ENCODE assay signal across 19 cellular contexts in genomic region chr9:136794281-136795026, GRCh38. TPM values are rescaled to one million over a fixed set of nuclear protein-coding genes. Genes with fewer than 3 reads are reported as not detected.
DNase-seq lines count a peak whose midpoint lies in the region; ATAC-seq and TF ChIP-seq lines count a peak whose summit lies in the region.
"Had no signal": no experiment of that assay in that cellular context is flagged by ENCODE, and none has a peak within 500 bp of the region (broad histone marks: within the 10 kb centered on the region; RNA-seq: fewer than 3 reads in every experiment).

No MANE protein-coding gene starts in this region.

- H3K18ac ChIP-seq in IMR-90 (ENCODE audit: low read depth, low read length): no peak overlapping the region

- H2AK5ac ChIP-seq in IMR-90 (ENCODE audit: low read depth, low read length): no peak overlapping the region

- 90% methylated on average over 3 of the region's 14 CpGs; no CpG with 5 or more reads in 1 of the 2 experiments for WGBS in IMR-90 (ENCODE audit: extremely low coverage in 2 of 2, insufficient read length in 1 of 2), 2 experiments

- peak overlapping the region; percentile 63 for H2AFZ ChIP-seq in IMR-90 (replicated peaks; ENCODE audit: low read length, poor library complexity)
- H2AFZ ChIP-seq: GM23248 had no signal

- H3K27me3 ChIP-seq in IMR-90 (ENCODE audit: control insufficient read depth, insufficient read depth, low read length) (peaks cover 14% of the 10 kb centered on the region), colonic mucosa (no peaks in the 10 kb centered on the region), neutrophil (peaks cover 35% of the 10 kb centered on the region)
- H3K27me3 ChIP-seq: body of pancreas had no signal

- H3K36me3 ChIP-seq in IMR-90 (ENCODE audit: control insufficient read depth, insufficient read depth, low read length) (peaks cover 8% of the 10 kb centered on the region; the same call in 1 of the 2 replicates), colonic mucosa (no peaks in the 10 kb centered on the region), neutrophil (no peaks in the 10 kb centered on the region)

- no peak overlapping the region for H2BK20ac ChIP-seq in IMR-90 (ENCODE audit: low read depth, low read length)

- in situ Hi-C loops in IMR-90 (cut with MboI; ENCODE audit: low sequenced_read_pairs): no loop called here

- H3K4me1 ChIP-seq in IMR-90 (ENCODE audit: control insufficient read depth, insufficient read depth, low read length): peaks cover 8% of the 10 kb centered on the region
- peaks cover 26% of the 10 kb centered on the region for H3K4me1 ChIP-seq in colonic mucosa
- peaks cover 46 to 64% of the 10 kb centered on the region in 2 experiments for H3K4me1 ChIP-seq in neutrophil (ENCODE audit: control insufficient read depth in 1 of 2, insufficient read depth in 1 of 2, low read depth in 1 of 2, low read length in 1 of 2)

- H3K14ac ChIP-seq in IMR-90 (replicated peaks; ENCODE audit: low read depth, low read length): no peak overlapping the region

- no peak overlapping the region for H3K4me2 ChIP-seq in IMR-90 (ENCODE audit: low read depth, low read length)

- no peak overlapping the region for H4K5ac ChIP-seq in IMR-90 (ENCODE audit: low read depth, low read length)

- intact Hi-C loops in IMR-90 (cut with micrococcal nuclease) (no loop called here), colonic mucosa (cut with DNase I) (loop anchor here (10.0 kb wide), 1 partner anchor 50 kb away; the partner anchor contains the start of genes AJM1 and PHPT1)

- CTCF ChIA-PET in IMR-90 (lab: Yijun Ruan, JAX): no interaction called here

- ATAC-seq in IMR-90 (ENCODE audit: low read depth): no peak
- ATAC-seq in GM18907 (IDR thresholded peaks at IDR 0.05; ENCODE audit: unreplicated experiment): no peak
- ATAC-seq in stimulated activated naive CD8-positive, alpha-beta T cell treated with anti-CD3 and anti-CD28 coated beads, Interleukin-15, Interleukin-2, amounts not matched to agents 100 U/mL and 50 U/mL, for 24 hours: no peak
- ATAC-seq: body of pancreas; stimulated activated naive CD8-positive, alpha-beta T cell treated with anti-CD3 and anti-CD28 coated beads, Interleukin-15, amount 100 ng/mL, for 72 hours had no signal

- no peak overlapping the region for H3K4me3 ChIP-seq in IMR-90 (ENCODE audit: insufficient read depth, low read depth, low read length)
- no peak overlapping the region for H3K4me3 ChIP-seq in colonic mucosa
- H3K4me3 ChIP-seq in neutrophil (ENCODE audit: low read depth in 1 of 2, low read length in 1 of 2): peak overlapping the region in 1 of 2 experiments; percentile 10
- H3K4me3 ChIP-seq: body of pancreas, GM23248 had no signal

- peaks cover 3 to 24% of the 10 kb centered on the region in 2 experiments; a peak in 3 of 4 replicates for H3K79me1 ChIP-seq in IMR-90 (ENCODE audit: low read depth in 1 of 2, low read length in 2 of 2)

- H3K9ac ChIP-seq in IMR-90 (ENCODE audit: low read depth, low read length) (no peak overlapping the region), colonic mucosa (ENCODE audit: low read depth in 2 of 2, low read length in 2 of 2) (peak overlapping the region in 1 of 2 donors; percentile 1)
- H3K9ac ChIP-seq: GM23248 had no signal

- peaks cover 14% of the 10 kb centered on the region for H4K20me1 ChIP-seq in IMR-90 (ENCODE audit: insufficient read depth, low read length)

- BruUV-seq in IMR-90 (replicated peaks; lab: Mats Ljungman, UMichigan): no TSS peak

- TF ChIP-seq POLR2A in IMR-90 (IDR thresholded peaks at IDR 0.05; ENCODE audit: low read depth, low read length): no peak

- H2BK15ac ChIP-seq in IMR-90 (ENCODE audit: low read depth, low read length): no peak overlapping the region

- no peak overlapping the region for H4K8ac ChIP-seq in IMR-90 (ENCODE audit: low read depth in 2 of 2, low read length in 2 of 2)

- H3K56ac ChIP-seq in IMR-90 (ENCODE audit: extremely low read depth, insufficient read depth, low read length): no peak overlapping the region

- H3K9me1 ChIP-seq in IMR-90 (ENCODE audit: insufficient read depth, low read length): no peaks in the 10 kb centered on the region

- no peak overlapping the region for H2BK120ac ChIP-seq in IMR-90 (ENCODE audit: low read depth, low read length)

- TF ChIP-seq CTCF in IMR-90 (conservative IDR thresholded peaks at IDR 0.05; ENCODE audit: low read depth, low read length) (no peak), colonic mucosa (IDR thresholded peaks at IDR 0.05) (no peak), neutrophil (IDR thresholded peaks at IDR 0.05) (no peak)

- no peak overlapping the region for H3K4ac ChIP-seq in IMR-90 (ENCODE audit: low read depth, low read length)

- no peak overlapping the region for H3K27ac ChIP-seq in IMR-90 (ENCODE audit: insufficient read depth, low read length)
- H3K27ac ChIP-seq in colonic mucosa: peak overlapping the region; percentile 90
- peak overlapping the region; percentile 61 for H3K27ac ChIP-seq in neutrophil
- H3K27ac ChIP-seq: body of pancreas, GM23248 had no signal

- DNase-seq in IMR-90 (no peak), colonic mucosa (no peak)
- DNase-seq in stimulated activated naive CD8-positive, alpha-beta T cell treated with anti-CD3 and anti-CD28 coated beads, Interleukin-15, Interleukin-2, amounts not matched to agents 100 U/mL and 50 U/mL, for 24 hours: no peak
- DNase-seq: activated CD4-positive, alpha-beta T cell treated with anti-CD3 and anti-CD28 coated beads for 4 hours; activated naive CD8-positive, alpha-beta T cell treated with anti-CD3 and anti-CD28 coated beads, Interleukin-2, amount 10 ng/mL, durations not matched to agents 7 days and 5 days; body of pancreas; CD8-positive, alpha-beta memory T cell; DMS79; GM23248; KBM-7; NCI-H69; SHP77; stimulated activated CD4-positive, alpha-beta T cell treated with anti-CD3 and anti-CD28 coated beads, Interleukin-4, amount 100 ng/mL, for 24 hours; stimulated activated naive CD8-positive, alpha-beta T cell treated with anti-CD3 and anti-CD28 coated beads, Interleukin-15, amount 100 ng/mL, for 72 hours; SW 1271 had no signal

- no peak for TF ChIP-seq RAD21 in IMR-90 (IDR thresholded peaks at IDR 0.05; ENCODE audit: low read length)

- POLR2A ChIA-PET in IMR-90 (lab: Charles Lee; ENCODE audit: unreplicated experiment): no interaction called here

- H2BK5ac ChIP-seq in IMR-90 (ENCODE audit: low read depth, low read length, poor library complexity, severe bottlenecking): no peak overlapping the region

- H4K91ac ChIP-seq in IMR-90 (ENCODE audit: insufficient read depth, low read depth, low read length): no peak overlapping the region

- H2AK9ac ChIP-seq in IMR-90 (replicated peaks; ENCODE audit: low read depth, low read length, poor library complexity): no peak overlapping the region

- no peak overlapping the region for H3K23ac ChIP-seq in IMR-90 (ENCODE audit: low read depth, low read length)

- H3K9me3 ChIP-seq in IMR-90 (ENCODE audit: control insufficient read depth, insufficient read depth, low read length): no peaks in the 10 kb centered on the region
- no peaks in the 10 kb centered on the region for H3K9me3 ChIP-seq in colonic mucosa
- no peaks in the 10 kb centered on the region for H3K9me3 ChIP-seq in neutrophil
- H3K9me3 ChIP-seq: body of pancreas had no signal

- dilution Hi-C loops in IMR-90 (cut with HindIII; ENCODE audit: low sequenced_read_pairs, unreplicated experiment): no loop called here

TF ChIP-seq in IMR-90, 13 proteins besides CTCF, POLR2A, EP300 and RAD21:
- TF ChIP-seq MAZ (IDR thresholded peaks at IDR 0.05; ENCODE audit: borderline replicate concordance, low read depth, low read length): no peak
- TF ChIP-seq MAFK (IDR thresholded peaks at IDR 0.05; ENCODE audit: low read depth, low read length): no peak
- no peak for TF ChIP-seq RCOR1 (IDR thresholded peaks at IDR 0.05; ENCODE audit: insufficient replicate concordance, low read length)

RNA-seq across cellular contexts. Expression of gene CCDC183, which starts 1.7 kb away (rescaled TPM):
- total RNA-seq in IMR-90 (2012; rRNA removed) (under 0.01 TPM in 1 of 2 replicates, not detected in the other), colonic mucosa (10 to 100 TPM in 1 of 2 donors, 1 to 10 TPM in 1; 2.4 to 20.0 TPM)
- 0.29 and 0.44 TPM in 2 replicates for polyA plus RNA-seq in IMR-90 (2012; rRNA removed)
- polyA plus RNA-seq in IMR-90 (2012; cell fraction: cytosol; rRNA removed): 0.45 TPM in 1 of 2 replicates, not detected in the other
- polyA plus RNA-seq in IMR-90 (2012; cell fraction: nucleus; rRNA removed; ENCODE audit: low replicate concordance): 5.5 and 7.3 TPM in 2 replicates

RNA-seq across cellular contexts. Expression of gene TMEM141, which starts 3.3 kb away (rescaled TPM):
- 37.2 and 39.1 TPM in 2 replicates for total RNA-seq in IMR-90 (2012; rRNA removed)
- 72.6 and 77.8 TPM in 2 replicates for polyA plus RNA-seq in IMR-90 (2012; rRNA removed)
- polyA plus RNA-seq in IMR-90 (2012; cell fraction: cytosol; rRNA removed): 34.8 and 74.5 TPM in 2 replicates
- polyA plus RNA-seq in IMR-90 (2012; cell fraction: nucleus; rRNA removed; ENCODE audit: low replicate concordance): 41.7 and 43.6 TPM in 2 replicates
- 100 to 1,000 TPM; 236 to 366 TPM for total RNA-seq in colonic mucosa

RNA-seq across cellular contexts. Expression of gene RABL6, which starts 13.3 kb away (rescaled TPM):
- total RNA-seq in IMR-90 (2012; rRNA removed) (43.9 and 47.5 TPM in 2 replicates), colonic mucosa (100 to 1,000 TPM; 126 to 163 TPM)
- 37.1 and 40.4 TPM in 2 replicates for polyA plus RNA-seq in IMR-90 (2012; rRNA removed)
- polyA plus RNA-seq in IMR-90 (2012; cell fraction: cytosol; rRNA removed): 20.9 and 39.1 TPM in 2 replicates
- 60.9 and 121 TPM in 2 replicates for polyA plus RNA-seq in IMR-90 (2012; cell fraction: nucleus; rRNA removed; ENCODE audit: low replicate concordance)

RNA-seq across cellular contexts. Expression of gene LCN15, which starts 30.1 kb away (rescaled TPM):
- total RNA-seq in IMR-90 (2012; rRNA removed): not detected in 2 replicates
- polyA plus RNA-seq in IMR-90 (2012; rRNA removed): not detected in 2 replicates
- not detected in 2 replicates for polyA plus RNA-seq in IMR-90 (2012; cell fraction: cytosol; rRNA removed)
- not detected in 2 replicates for polyA plus RNA-seq in IMR-90 (2012; cell fraction: nucleus; rRNA removed; ENCODE audit: low replicate concordance)
- total RNA-seq in colonic mucosa: 1 to 10 TPM in 1 of 2 donors, not detected in 1; 3.4 TPM
- total RNA-seq: activated naive CD8-positive, alpha-beta T cell treated with anti-CD3 and anti-CD28 coated beads, Interleukin-2, amount 10 ng/mL, durations not matched to agents 7 days and 5 days; body of pancreas; CD8-positive, alpha-beta memory T cell; GM23248 had no signal
- polyA plus RNA-seq: CD8-positive, alpha-beta memory T cell; GM23248; neural cell had no signal

RNA-seq across cellular contexts. Expression of gene LCN8, which starts 36.4 kb away (rescaled TPM):
- total RNA-seq in IMR-90 (2012; rRNA removed) (not detected in 2 replicates), colonic mucosa (not detected)
- polyA plus RNA-seq in IMR-90 (2012; rRNA removed): not detected in 2 replicates
- polyA plus RNA-seq in IMR-90 (2012; cell fraction: cytosol; rRNA removed): not detected in 2 replicates
- not detected in 2 replicates for polyA plus RNA-seq in IMR-90 (2012; cell fraction: nucleus; rRNA removed; ENCODE audit: low replicate concordance)
- total RNA-seq: activated naive CD8-positive, alpha-beta T cell treated with anti-CD3 and anti-CD28 coated beads, Interleukin-2, amount 10 ng/mL, durations not matched to agents 7 days and 5 days; body of pancreas; CD8-positive, alpha-beta memory T cell; GM23248; mesenteric fat pad had no signal
- polyA plus RNA-seq: CD8-positive, alpha-beta memory T cell; GM23248; neural cell had no signal
